Comparison of ENCODE assay signal across 8 cellular contexts in the genomic region with DNA sequence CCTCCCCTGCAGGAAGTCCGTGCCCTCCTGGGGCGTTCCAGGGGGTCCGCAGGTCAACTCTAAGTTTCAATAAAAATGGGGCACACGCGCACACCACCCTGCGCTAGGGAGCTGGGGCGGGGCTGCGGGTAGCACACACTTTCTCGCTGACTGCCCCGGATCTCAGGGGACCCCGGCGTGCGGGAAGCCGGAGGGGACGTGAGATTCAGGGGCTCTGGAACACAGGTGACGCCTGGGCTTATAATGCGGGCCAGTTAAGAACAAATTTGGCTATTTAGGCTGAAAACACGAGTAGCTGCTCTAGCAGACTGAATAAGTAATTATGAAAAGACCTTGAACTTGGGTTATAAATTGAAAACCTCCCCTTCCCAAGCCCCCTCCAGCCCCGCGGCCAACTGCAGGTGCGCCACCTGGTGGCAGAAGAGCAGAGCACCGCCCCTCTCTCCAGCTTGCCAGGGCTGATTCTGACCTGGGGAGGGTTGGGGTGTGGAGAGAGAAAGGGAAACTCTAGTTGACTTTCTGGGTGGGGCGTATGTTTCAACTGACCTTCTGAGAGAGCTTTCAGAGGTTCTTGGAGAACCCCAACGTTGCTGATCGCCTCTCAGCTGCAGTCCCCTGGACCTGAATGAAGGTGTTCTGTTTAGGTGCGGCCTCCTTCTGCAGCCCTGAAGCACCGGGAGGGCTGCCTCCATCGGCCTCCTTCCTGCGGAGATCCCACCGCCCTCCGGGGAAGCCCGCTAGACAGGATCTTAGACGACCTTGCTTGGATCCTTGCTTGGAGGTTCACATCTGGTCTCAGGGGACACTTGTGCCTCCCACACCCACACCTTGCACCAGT.
A peak's percentile ranks its signal among the peaks of the same experiment; 100 is the strongest.
DNase-seq lines count a peak whose midpoint lies in the region; ATAC-seq and TF ChIP-seq lines count a peak whose summit lies in the region.

No MANE protein-coding gene starts in this region.

- H3K4me3 ChIP-seq in adrenal gland: no peak overlapping the region

- TF ChIP-seq POLR2A in adrenal gland (IDR thresholded peaks at IDR 0.05): no peak

- H3K27ac ChIP-seq in adrenal gland: no peak overlapping the region

- ATAC-seq in GM18861 (IDR thresholded peaks at IDR 0.05; ENCODE audit: unreplicated experiment) (peak; percentile 67), HG03460 (IDR thresholded peaks at IDR 0.05; ENCODE audit: unreplicated experiment) (peak; percentile 66)

- peak; percentile 56 to 88 (median 66) for TF ChIP-seq CTCF in adrenal gland (IDR thresholded peaks at IDR 0.05)

- H3K27me3 ChIP-seq in adrenal gland: peaks cover 3% of the 10 kb centered on the region

- intact Hi-C loops in adrenal gland (cut with DNase I): no loop called here

- peaks cover 0 to 16% of the 10 kb centered on the region in 2 donors for H3K4me1 ChIP-seq in adrenal gland (replicated peaks in 1 of 2)

- H3K9me3 ChIP-seq in adrenal gland (replicated peaks in 1 of 3): no peaks in the 10 kb centered on the region

- H3K36me3 ChIP-seq in adrenal gland (replicated peaks in 1 of 2): no peaks in the 10 kb centered on the region

- peak; percentile 82 for DNase-seq in 8988T
- DNase-seq in SKM-1 treated with dmso at 0.1 percent for 144 hours (lab: John Stamatoyannopoulos, UW; ENCODE audit: unreplicated experiment): peak; percentile 25
- DNase-seq in adrenal gland: peak in 1 of 7 donors; percentile 24
- peak; percentile 38 for DNase-seq in inferior parietal cortex (ENCODE audit: extremely low spot score)
- peak; percentile 56 for DNase-seq in stimulated activated CD4-positive, alpha-beta T cell treated with anti-CD3 and anti-CD28 coated beads, Interleukin-4, amount 100 ng/mL, for 24 hours
- no peak for DNase-seq in RKO (ENCODE audit: low spot score)

- WGBS in adrenal gland, 4 donors: 30 to 42% (median 31%) methylated on average over 24 to 33 of the region's 33 CpGs
